ENCODE assay signal across 8 cellular contexts in the genomic region with DNA sequence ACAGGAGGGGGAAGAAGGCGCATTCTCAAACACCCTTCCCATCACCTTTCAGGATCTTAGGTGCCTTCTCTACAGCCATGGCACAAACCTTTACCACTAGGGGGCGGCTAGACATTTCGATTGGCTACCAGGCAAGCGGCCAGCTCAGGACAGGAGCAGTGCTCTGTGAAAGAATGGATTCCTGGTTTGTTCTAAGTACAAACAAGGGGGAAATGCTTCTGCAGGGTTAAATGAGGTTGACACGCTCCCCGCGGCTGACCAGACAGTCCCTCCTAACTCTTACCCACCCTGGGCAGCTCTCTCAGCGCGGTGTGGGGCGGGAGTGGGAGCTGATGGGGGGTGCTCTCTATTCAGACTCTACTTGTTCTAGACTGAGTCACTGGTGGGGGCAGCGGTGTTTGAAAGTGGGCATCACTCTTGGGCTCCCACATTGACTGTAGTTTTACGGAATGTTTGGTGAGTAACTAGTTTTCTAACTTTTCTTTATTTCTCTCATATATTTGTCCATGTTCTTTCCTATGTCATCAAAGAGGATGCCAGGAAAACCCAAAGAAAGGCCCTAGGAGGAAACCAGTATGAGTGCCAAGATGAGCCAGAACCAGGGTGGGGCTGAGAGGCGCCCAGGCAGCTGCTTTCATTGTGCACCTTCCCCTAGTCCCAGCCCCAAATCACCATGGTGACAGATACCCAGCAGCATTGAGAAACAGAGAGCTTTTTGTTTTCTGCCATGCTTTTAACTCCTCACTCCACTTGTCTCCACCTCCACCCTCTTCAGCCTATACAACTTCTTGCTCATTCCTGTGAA.
DNase-seq lines count a peak whose midpoint lies in the region; ATAC-seq and TF ChIP-seq lines count a peak whose summit lies in the region.

No MANE protein-coding gene starts in this region.

- peak overlapping the region; percentile 90 for H2AFZ ChIP-seq in PC-3 (ENCODE audit: low read length)

- no peaks in the 10 kb centered on the region for H3K9me3 ChIP-seq in HAP-1
- no peaks in the 10 kb centered on the region for H3K9me3 ChIP-seq in PC-3 (ENCODE audit: low read length)
- no peaks in the 10 kb centered on the region for H3K9me3 ChIP-seq in right atrium auricular region

- H3K4me2 ChIP-seq in PC-3 (ENCODE audit: low read length), result peak overlapping the region; percentile 74

- no TSS peak for BruUV-seq in PC-3 (replicated peaks; lab: Mats Ljungman, UMichigan)

- peak; percentile 89 for ATAC-seq in PC-3

- no peaks in the 10 kb centered on the region for H3K27me3 ChIP-seq in HAP-1 (ENCODE audit: low read depth)
- H3K27me3 ChIP-seq in PC-3 (ENCODE audit: low read length), result no peaks in the 10 kb centered on the region
- no peaks in the 10 kb centered on the region for H3K27me3 ChIP-seq in right atrium auricular region

- in situ Hi-C loops in HAP-1 (cut with MboI; ENCODE audit: low sequenced_read_pairs), result no loop called here

- H4K20me1 ChIP-seq in PC-3 (ENCODE audit: low read length), result no peaks in the 10 kb centered on the region

- peak; percentile 12 for DNase-seq in NK-92 treated with Interleukin-12 subunit alpha and Interleukin-12 subunit beta, amount 100 ng/mL, for 24 hours (lab: John Stamatoyannopoulos, UW)
- DNase-seq in NK-92 (lab: John Stamatoyannopoulos, UW; ENCODE audit: unreplicated experiment) (no peak), HAP-1 (ENCODE audit: low spot score in 2 of 2) (peak; percentile 74 to 90), LoVo (ENCODE audit: low spot score) (peak; percentile 79), PC-3 (peak; percentile 87), amniotic stem cell (lab: John Stamatoyannopoulos, UW) (peak; percentile 42), right atrium auricular region (ENCODE audit: low spot score) (peak; percentile 73), pulmonary artery endothelial cell (ENCODE audit: low read depth, low spot score) (peak; percentile 11)

- H3K36me3 ChIP-seq in HAP-1 (replicated peaks), result no peaks in the 10 kb centered on the region
- H3K36me3 ChIP-seq in PC-3 (ENCODE audit: low read depth, low read length), result no peaks in the 10 kb centered on the region
- H3K36me3 ChIP-seq in right atrium auricular region, result no peaks in the 10 kb centered on the region

- CTCF ChIA-PET in PC-3 (lab: Charles Lee), result interaction anchor here (0.5 to 2.0 kb wide), 3 partner anchors 32 to 126 kb away, joined by 3 to 26 read pairs (median 5); no protein-coding TSS in a partner anchor

- H3K9me2 ChIP-seq in PC-3 (replicated peaks; ENCODE audit: low read length), result no peaks in the 10 kb centered on the region

- POLR2A ChIA-PET in PC-3 (lab: Charles Lee; ENCODE audit: unreplicated experiment), result no interaction called here

- H3K27ac ChIP-seq in PC-3 (ENCODE audit: low read length) (peak overlapping the region; percentile 94), right atrium auricular region (no peak overlapping the region)

- H3K4me3 ChIP-seq in HAP-1 (no peak overlapping the region), PC-3 (ENCODE audit: low read length) (peak overlapping the region; percentile 42), right atrium auricular region (no peak overlapping the region)

- intact Hi-C loops in PC-3 (cut with micrococcal nuclease), result loop anchor here (1.0 to 5.0 kb wide), 3 partner anchors 114 to 1444 kb away; no protein-coding TSS in a partner anchor

- TF ChIP-seq CTCF in PC-3 (conservative IDR thresholded peaks at IDR 0.05; ENCODE audit: low read depth, low read length) (peak; percentile 87), right atrium auricular region (IDR thresholded peaks at IDR 0.05) (peak; percentile 74 to 84)

- H3K4me1 ChIP-seq in HAP-1, result peaks cover 7% of the 10 kb centered on the region
- H3K4me1 ChIP-seq in PC-3 (ENCODE audit: insufficient read depth, low read length), result peaks cover 17% of the 10 kb centered on the region
- no peaks in the 10 kb centered on the region for H3K4me1 ChIP-seq in right atrium auricular region

- H3K9ac ChIP-seq in PC-3 (ENCODE audit: low read length), result peak overlapping the region; percentile 68

- no peaks in the 10 kb centered on the region for H3K79me2 ChIP-seq in PC-3 (ENCODE audit: low read length)

- no peaks in the 10 kb centered on the region for H3F3A ChIP-seq in PC-3 (ENCODE audit: low read length, unreplicated experiment)
